ENCODE assay signal across 16 cellular contexts in genomic region chr5:128629162-128629561, GRCh38.
DNase-seq lines count a peak whose midpoint lies in the region; ATAC-seq lines count a peak whose summit lies in the region.
"Had no signal": no experiment of that assay in that cellular context is flagged by ENCODE, and none has a peak within 500 bp of the region (broad histone marks: within the 10 kb centered on the region; RNA-seq: fewer than 3 reads in every experiment).

No MANE protein-coding gene starts in this region.

- ATAC-seq in left lobe of liver = no peak
- ATAC-seq: CD8-positive, alpha-beta T cell; GM12878 had no signal

- H3K4me3 ChIP-seq in GM23248 (no peak overlapping the region), skeletal muscle satellite cell (ENCODE audit: low read length) (no peak overlapping the region)
- H3K4me3 ChIP-seq: GM12878 had no signal

- H3K9me2 ChIP-seq in GM23248 (ENCODE audit: insufficient read depth) = 0 out of 2 replicates have a peak, but pooled peaks cover 3% of the 10 kb centered on the region

- H3K9ac ChIP-seq in GM23248 (no peak overlapping the region), skeletal muscle satellite cell (ENCODE audit: low read depth, low read length) (no peak overlapping the region)

- H3K79me2 ChIP-seq in GM23248 (ENCODE audit: insufficient read depth) = no peaks in the 10 kb centered on the region

- no peak overlapping the region for H3K4me2 ChIP-seq in GM23248 (ENCODE audit: unreplicated experiment)
- peak overlapping the region; percentile 33 for H3K4me2 ChIP-seq in skeletal muscle satellite cell (ENCODE audit: low read length)

- no peaks in the 10 kb centered on the region for H3F3A ChIP-seq in GM23248 (ENCODE audit: insufficient read depth)

- H3K36me3 ChIP-seq in GM23248 (ENCODE audit: low read depth) = no peaks in the 10 kb centered on the region
- H3K36me3 ChIP-seq in skeletal muscle satellite cell (ENCODE audit: insufficient read depth, low read length) = no peaks in the 10 kb centered on the region

- H3K27me3 ChIP-seq in GM23248 (replicated peaks; ENCODE audit: insufficient read depth) (no peaks in the 10 kb centered on the region), skeletal muscle satellite cell (ENCODE audit: control insufficient read depth, insufficient read depth, low read length) (no peaks in the 10 kb centered on the region)

- no peak overlapping the region for H2AFZ ChIP-seq in GM23248

- DNase-seq in GM23248 (peak; percentile 27), LHCN-M2 (ENCODE audit: low read depth) (peak; percentile 18), fibroblast of gingiva (ENCODE audit: low read depth) (peak; percentile 33), left lobe of liver (ENCODE audit: low spot score) (no peak), AML-193 (lab: John Stamatoyannopoulos, UW) (no peak)
- DNase-seq in stimulated activated CD4-positive, alpha-beta T cell treated with anti-CD3 and anti-CD28 coated beads, Interleukin-4, amount 100 ng/mL, for 4 hours = no peak
- DNase-seq: CD8-positive, alpha-beta T cell; DMS79; GDM1; Kasumi-1; NCI-H1417 treated with DMSO at 0.1 percent for 48 hours; NCI-H1930; NCI-H2171 treated with DMSO at 0.1 percent for 48 hours; NCI-H82 had no signal

- in situ Hi-C loops in GM23248 (cut with MboI) = no loop called here

- no peak overlapping the region for H3K27ac ChIP-seq in GM23248

- H3K9me3 ChIP-seq in GM23248 (ENCODE audit: low read depth) (no peaks in the 10 kb centered on the region), skeletal muscle satellite cell (replicated peaks; ENCODE audit: low read length) (no peaks in the 10 kb centered on the region)

- WGBS in GM23248 (ENCODE audit: low coverage in 1 of 2, low lambda C conversion rate in 2 of 2, missing lambda C conversion rate in 2 of 2), 2 experiments = 42% methylated on average over 3 of the region's 3 CpGs

- H3K4me1 ChIP-seq in GM23248 (ENCODE audit: insufficient read depth) (peaks cover 10% of the 10 kb centered on the region; the same call in 1 of the 2 replicates), skeletal muscle satellite cell (ENCODE audit: control insufficient read depth, insufficient read depth, low read length) (peaks cover 18% of the 10 kb centered on the region)

- H4K20me1 ChIP-seq in GM23248 (ENCODE audit: insufficient read depth) = no peaks in the 10 kb centered on the region

Comparison
In these comparisons a context has a peak if more than half of its experiments do, and no peak if none do; other contexts are left out.
1. DNase-seq: peak in GM23248 (single experiment), LHCN-M2 (single experiment) and fibroblast of gingiva (single experiment); none in left lobe of liver (single experiment), AML-193 (0 of 2) and stimulated activated CD4-positive, alpha-beta T cell treated with anti-CD3 and anti-CD28 coated beads, Interleukin-4, amount 100 ng/mL, for 4 hours (0 of 2).